In genomic region chr6:33607126-33607783, GRCh38 we compare ENCODE assay signal across 2 cellular contexts.
TF ChIP-seq lines count a peak whose summit lies in the region.

No MANE protein-coding gene starts in this region.

TF ChIP-seq in GM23338, 12 proteins besides CTCF, POLR2A, EP300 and RAD21:
- TF ChIP-seq CREB1 (CRISPR knock-in tag; IDR thresholded peaks at IDR 0.05; ENCODE audit: low read depth), result no peak
TF ChIP-seq in GM23338: peak in this region for 0.

TF ChIP-seq in GM12878, 131 proteins besides CTCF, POLR2A, EP300 and RAD21:
- no peak for TF ChIP-seq PKNOX1 (IDR thresholded peaks at IDR 0.05)
- no peak for TF ChIP-seq GATAD2B (conservative IDR thresholded peaks at IDR 0.05; ENCODE audit: low read depth)
- TF ChIP-seq RB1 (IDR thresholded peaks at IDR 0.05; ENCODE audit: borderline replicate concordance), result no peak
- no peak for TF ChIP-seq MTA2 (IDR thresholded peaks at IDR 0.05; ENCODE audit: low read depth)
- no peak for TF ChIP-seq POLR2AphosphoS2 (IDR thresholded peaks at IDR 0.05; ENCODE audit: low read depth, low read length)
- TF ChIP-seq, protein P1, sequence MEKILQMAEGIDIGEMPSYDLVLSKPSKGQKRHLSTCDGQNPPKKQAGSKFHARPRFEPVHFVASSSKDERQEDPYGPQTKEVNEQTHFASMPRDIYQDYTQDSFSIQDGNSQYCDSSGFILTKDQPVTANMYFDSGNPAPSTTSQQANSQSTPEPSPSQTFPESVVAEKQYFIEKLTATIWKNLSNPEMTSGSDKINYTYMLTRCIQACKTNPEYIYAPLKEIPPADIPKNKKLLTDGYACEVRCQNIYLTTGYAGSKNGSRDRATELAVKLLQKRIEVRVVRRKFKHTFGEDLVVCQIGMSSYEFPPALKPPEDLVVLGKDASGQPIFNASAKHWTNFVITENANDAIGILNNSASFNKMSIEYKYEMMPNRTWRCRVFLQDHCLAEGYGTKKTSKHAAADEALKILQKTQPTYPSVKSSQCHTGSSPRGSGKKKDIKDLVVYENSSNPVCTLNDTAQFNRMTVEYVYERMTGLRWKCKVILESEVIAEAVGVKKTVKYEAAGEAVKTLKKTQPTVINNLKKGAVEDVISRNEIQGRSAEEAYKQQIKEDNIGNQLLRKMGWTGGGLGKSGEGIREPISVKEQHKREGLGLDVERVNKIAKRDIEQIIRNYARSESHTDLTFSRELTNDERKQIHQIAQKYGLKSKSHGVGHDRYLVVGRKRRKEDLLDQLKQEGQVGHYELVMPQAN (conservative IDR thresholded peaks at IDR 0.05), result no peak
- TF ChIP-seq DPF2 (IDR thresholded peaks at IDR 0.05), result no peak
- no peak for TF ChIP-seq ZSCAN29 (IDR thresholded peaks at IDR 0.05)
- TF ChIP-seq LARP7 (IDR thresholded peaks at IDR 0.05), result no peak
- TF ChIP-seq TCF7 (IDR thresholded peaks at IDR 0.05; ENCODE audit: borderline replicate concordance), result no peak
- no peak for TF ChIP-seq BHLHE40 (IDR thresholded peaks at IDR 0.05; ENCODE audit: borderline replicate concordance in 1 of 2, low read depth in 2 of 2, low read length in 1 of 2)
TF ChIP-seq in GM12878: peak in this region for 0.
